30 cellular contexts compared by ENCODE assay signal in the genomic region with DNA sequence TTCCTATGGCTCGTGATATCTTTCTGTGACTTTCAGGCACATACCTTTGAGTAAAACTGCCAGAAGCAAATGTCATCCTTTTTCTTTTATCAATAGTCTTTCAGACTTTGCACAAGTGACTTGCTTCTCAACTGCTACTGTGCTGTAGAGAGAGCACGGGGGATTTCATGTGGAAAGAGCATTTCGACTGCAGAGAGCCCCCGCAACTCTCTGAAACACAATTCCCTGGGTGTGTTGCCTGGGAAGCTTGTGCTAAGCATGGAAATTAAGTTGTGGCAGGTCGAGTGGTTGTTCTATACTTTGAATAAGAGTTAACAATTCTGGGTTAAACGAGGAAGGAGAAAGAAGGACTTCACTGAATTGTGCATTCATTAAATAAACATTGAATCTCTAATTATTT.
"Had no signal": no experiment of that assay in that cellular context is flagged by ENCODE, and none has a peak within 500 bp of the region (broad histone marks: within the 10 kb centered on the region; RNA-seq: fewer than 3 reads in every experiment).

No MANE protein-coding gene starts in this region.

- DNase-seq: activated effector memory CD4-positive, alpha-beta T cell treated with anti-CD3 and anti-CD28 coated beads, Interleukin-2, amount 50 U/mL, for 16 hours; activated effector memory CD4-positive, alpha-beta T cell treated with Interleukin-2 at 50 U/mL for 16 hours; activated gamma-delta T cell; activated gamma-delta T cell treated with Interleukin-2 at 50 U/mL for 16 hours; activated naive CD4-positive, alpha-beta T cell; activated naive CD4-positive, alpha-beta T cell treated with anti-CD3 and anti-CD28 coated beads for 36 hours; activated naive CD4-positive, alpha-beta T cell treated with anti-CD3 and anti-CD28 coated beads, Interleukin-2, amount 10 ng/mL, durations not matched to agents 7 days and 5 days; activated naive CD4-positive, alpha-beta T cell treated with anti-CD3 and anti-CD28 coated beads, Interleukin-2, amount 50 U/mL, for 16 hours; activated naive CD4-positive, alpha-beta T cell treated with Interleukin-2 at 50 U/mL for 16 hours; activated naive CD8-positive, alpha-beta T cell treated with anti-CD3 and anti-CD28 coated beads for 36 hours; activated naive CD8-positive, alpha-beta T cell treated with anti-CD3 and anti-CD28 coated beads, Interleukin-2, amount 10 ng/mL, durations not matched to agents 7 days and 5 days; activated naive CD8-positive, alpha-beta T cell treated with anti-CD3 and anti-CD28 coated beads, Interleukin-2, amount 50 U/mL, for 24 hours; activated T-cell treated with anti-CD3 and anti-CD28 coated beads for 4 hours; activated T-cell treated with anti-CD3 and anti-CD28 coated beads, Interleukin-2, amount 50 U/mL, for 1 hour; activated T-cell treated with anti-CD3 and anti-CD28 coated beads, Interleukin-2, amount 50 U/mL, for 24 hours; activated T-cell treated with anti-CD3 and anti-CD28 coated beads, Interleukin-2, amount 50 U/mL, for 4 hours; activated T-cell treated with anti-CD3 and anti-CD28 coated beads, Interleukin-2, amount 50 U/mL, for 48 hours; activated T-cell treated with anti-CD3 and anti-CD28 coated beads, Interleukin-2, amount 50 U/mL, for 72 hours; adrenal gland; amniotic stem cell; amygdala; anterior cingulate cortex; aorta; body of pancreas; brain microvascular endothelial cell; central memory CD4-positive, alpha-beta T cell; cerebellar nuclear complex had no signal

- H3K4me3 ChIP-seq: adrenal gland, ascending aorta, body of pancreas, breast epithelium, cardiac muscle cell had no signal

- H3K4me1 ChIP-seq: adrenal gland, ascending aorta, body of pancreas, breast epithelium had no signal

- H3K27me3 ChIP-seq: adrenal gland, ascending aorta, body of pancreas, brain microvascular endothelial cell, breast epithelium, cardiac muscle cell had no signal

- H3K27ac ChIP-seq: adrenal gland, ascending aorta, body of pancreas, brain microvascular endothelial cell, breast epithelium, cardiac muscle cell had no signal

- H3K9me3 ChIP-seq: adrenal gland, ascending aorta, body of pancreas, breast epithelium had no signal

- H3K36me3 ChIP-seq: adrenal gland, ascending aorta, brain microvascular endothelial cell, breast epithelium, cardiac muscle cell had no signal
